Comparison of ENCODE assay signal across 16 cellular contexts in the genomic region with DNA sequence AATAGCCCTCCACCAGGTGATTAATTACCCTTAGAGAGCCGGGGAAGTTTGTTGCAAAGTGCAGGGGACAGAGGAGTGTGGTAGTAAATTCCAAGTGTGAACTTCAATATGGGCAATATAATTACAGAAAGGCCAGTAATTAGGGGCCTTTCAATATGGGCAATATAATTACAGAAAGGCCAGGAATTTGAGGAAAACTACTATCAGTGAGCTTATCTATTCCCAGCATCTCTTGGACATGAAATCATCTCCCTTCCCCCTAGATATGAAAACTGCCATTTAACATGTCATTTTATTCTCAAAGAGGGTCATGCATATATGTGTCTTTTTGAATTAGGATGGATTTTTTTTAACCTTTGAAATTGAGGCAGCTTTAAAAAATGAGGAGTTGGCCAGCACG.
A peak's percentile ranks its signal among the peaks of the same experiment; 100 is the strongest.
DNase-seq lines count a peak whose midpoint lies in the region; ATAC-seq, FAIRE-seq and TF ChIP-seq lines count a peak whose summit lies in the region.
"Had no signal": no experiment of that assay in that cellular context is flagged by ENCODE, and none has a peak within 500 bp of the region (broad histone marks: within the 10 kb centered on the region; RNA-seq: fewer than 3 reads in every experiment).

No MANE protein-coding gene starts in this region.

- no peaks in the 10 kb centered on the region for H3K9me1 ChIP-seq in endothelial cell of umbilical vein (replicated peaks; ENCODE audit: control insufficient read depth, extremely low read depth, insufficient read depth, low read length)

- WGBS in psoas muscle, 3 donors = 55 to 89% (median 64%) methylated on average over 2 of the region's 2 CpGs

- BruUV-seq in endothelial cell of umbilical vein (replicated peaks; lab: Mats Ljungman, UMichigan) = no TSS peak

- dilution Hi-C loops in endothelial cell of umbilical vein (cut with MboI; ENCODE audit: extremely low pct_ligation_motif_present, low sequenced_read_pairs) = no loop called here

- H3K4me1 ChIP-seq in HEK293 (ENCODE audit: control insufficient read depth, insufficient read depth, low read length) (peaks cover 18% of the 10 kb centered on the region), endothelial cell of umbilical vein (ENCODE audit: control insufficient read depth, extremely low read depth, insufficient read depth, low read length) (no peaks in the 10 kb centered on the region), psoas muscle (peaks cover 80% of the 10 kb centered on the region)

- no peak overlapping the region for H2AFZ ChIP-seq in endothelial cell of umbilical vein (ENCODE audit: low read depth, low read length)
- H2AFZ ChIP-seq: GM23338 had no signal

- no peak for TF ChIP-seq POLR2A in endothelial cell of umbilical vein (IDR thresholded peaks at IDR 0.05; ENCODE audit: low read depth, low read length)

- H4K20me1 ChIP-seq in endothelial cell of umbilical vein (replicated peaks; ENCODE audit: control insufficient read depth, extremely low read depth, insufficient read depth, low read length) = no peaks in the 10 kb centered on the region

- H3K27me3 ChIP-seq in endothelial cell of umbilical vein (ENCODE audit: control insufficient read depth in 2 of 2, insufficient read depth in 2 of 2, low read length in 2 of 2) (no peaks in the 10 kb centered on the region), psoas muscle (ENCODE audit: insufficient read depth in 3 of 3, low read length in 2 of 3) (no peaks in the 10 kb centered on the region)

- no peak overlapping the region for H3K4me3 ChIP-seq in HEK293 (ENCODE audit: low read depth, low read length)
- H3K4me3 ChIP-seq in endothelial cell of umbilical vein (replicated peaks in 1 of 3; ENCODE audit: insufficient read depth in 1 of 3, low read depth in 1 of 3, low read length in 3 of 3) = no peak overlapping the region
- H3K4me3 ChIP-seq in psoas muscle = no peak overlapping the region
- H3K4me3 ChIP-seq: GM12878, GM23338 had no signal

- no peak overlapping the region for H3K27ac ChIP-seq in HEK293 (ENCODE audit: extremely low read depth, low read depth, low read length)
- no peak overlapping the region for H3K27ac ChIP-seq in endothelial cell of umbilical vein (ENCODE audit: insufficient read depth, low read depth, low read length)
- H3K27ac ChIP-seq in psoas muscle = peak overlapping the region; percentile 84
- H3K27ac ChIP-seq: HL-60 had no signal

- H3K4me2 ChIP-seq in endothelial cell of umbilical vein (ENCODE audit: insufficient read depth, low read length) = no peak overlapping the region
- H3K4me2 ChIP-seq: GM23338 had no signal

- peak; percentile 54 for DNase-seq in NCI-H69 (lab: John Stamatoyannopoulos, UW)
- DNase-seq in endothelial cell of umbilical vein (ENCODE audit: low read depth, low spot score) = no peak
- no peak for DNase-seq in psoas muscle
- no peak for DNase-seq in NCI-H526 treated with DMSO at 0.1 percent for 48 hours (lab: John Stamatoyannopoulos, UW)
- DNase-seq: C1 segment of cervical spinal cord; CD4-positive, alpha-beta T cell; DMS79; H9 had no signal

- intact Hi-C loops in endothelial cell of umbilical vein (cut with micrococcal nuclease) = no loop called here
- intact Hi-C loops in psoas muscle (cut with DNase I) = no loop called here

- CTCF ChIA-PET in HEK293 (lab: Yijun Ruan, JAX) = interaction anchor here (0.6 to 1.0 kb wide), 2 partner anchors 88 to 139 kb away, joined by 3 read pairs; no protein-coding TSS in a partner anchor
- CTCF ChIA-PET in endothelial cell of umbilical vein (lab: Charles Lee) = no interaction called here

- TF ChIP-seq CTCF in HEK293 (tag by site-specific recombination; IDR thresholded peaks at IDR 0.05) (no peak), endothelial cell of umbilical vein (IDR thresholded peaks at IDR 0.05; ENCODE audit: extremely low read depth in 1 of 2, insufficient read depth in 1 of 2, low read depth in 1 of 2, low read length in 2 of 2) (no peak), psoas muscle (IDR thresholded peaks at IDR 0.05) (no peak)

- no peaks in the 10 kb centered on the region for H3K79me2 ChIP-seq in endothelial cell of umbilical vein (ENCODE audit: control insufficient read depth, insufficient read depth, low read length)

- ATAC-seq in psoas muscle (no peak), HG02938 (IDR thresholded peaks at IDR 0.05; ENCODE audit: unreplicated experiment) (no peak), GM21717 (IDR thresholded peaks at IDR 0.05; ENCODE audit: unreplicated experiment) (no peak)
- ATAC-seq: GM12878, GM23338 had no signal

- H3K36me3 ChIP-seq in HEK293 (ENCODE audit: control insufficient read depth in 2 of 2, insufficient read depth in 1 of 2, low read length in 2 of 2) (peaks cover 8 to 13% of the 10 kb centered on the region in 2 experiments; a peak in 2 of 3 replicates), endothelial cell of umbilical vein (ENCODE audit: control insufficient read depth in 2 of 2, extremely low read depth in 1 of 2, insufficient read depth in 2 of 2, low read length in 2 of 2) (peaks cover 0 to 6% of the 10 kb centered on the region in 2 experiments), psoas muscle (ENCODE audit: insufficient read depth in 1 of 2, low read depth in 1 of 2) (peaks cover 5 to 21% of the 10 kb centered on the region in 2 donors)

- no peaks in the 10 kb centered on the region for H3K9me3 ChIP-seq in HEK293 (ENCODE audit: control insufficient read depth, insufficient read depth, low read depth, low read length)
- H3K9me3 ChIP-seq in endothelial cell of umbilical vein (replicated peaks; ENCODE audit: control insufficient read depth, insufficient read depth, low read length) = no peaks in the 10 kb centered on the region
- no peaks in the 10 kb centered on the region for H3K9me3 ChIP-seq in psoas muscle

- FAIRE-seq in endothelial cell of umbilical vein (lab: Jason Lieb, UNC) = peak; percentile 28
- FAIRE-seq: A204.1, GM12878, GM18507 had no signal

- POLR2A ChIA-PET in HEK293 (lab: Yijun Ruan, JAX) (no interaction called here), endothelial cell of umbilical vein (lab: Charles Lee) (no interaction called here)

- H3K9ac ChIP-seq in endothelial cell of umbilical vein (replicated peaks; ENCODE audit: extremely low read depth, insufficient read depth, low read length) = no peak overlapping the region

TF ChIP-seq in HEK293, 187 proteins besides CTCF, POLR2A, EP300 and RAD21 (continues in another document):
- TF ChIP-seq OVOL3 (tag by site-specific recombination; IDR thresholded peaks at IDR 0.05) (no peak), SP7 (tag by site-specific recombination; IDR thresholded peaks at IDR 0.05) (peak; percentile 99), ZNF121 (tag by site-specific recombination; IDR thresholded peaks at IDR 0.05) (no peak), ZNF2 (tag by site-specific recombination; IDR thresholded peaks at IDR 0.05) (no peak), ZNF391 (tag by site-specific recombination; IDR thresholded peaks at IDR 0.05; ENCODE audit: borderline replicate concordance, low read depth) (no peak), ZNF664 (tag by site-specific recombination; IDR thresholded peaks at IDR 0.05) (no peak)
- TF ChIP-seq, protein P1, sequence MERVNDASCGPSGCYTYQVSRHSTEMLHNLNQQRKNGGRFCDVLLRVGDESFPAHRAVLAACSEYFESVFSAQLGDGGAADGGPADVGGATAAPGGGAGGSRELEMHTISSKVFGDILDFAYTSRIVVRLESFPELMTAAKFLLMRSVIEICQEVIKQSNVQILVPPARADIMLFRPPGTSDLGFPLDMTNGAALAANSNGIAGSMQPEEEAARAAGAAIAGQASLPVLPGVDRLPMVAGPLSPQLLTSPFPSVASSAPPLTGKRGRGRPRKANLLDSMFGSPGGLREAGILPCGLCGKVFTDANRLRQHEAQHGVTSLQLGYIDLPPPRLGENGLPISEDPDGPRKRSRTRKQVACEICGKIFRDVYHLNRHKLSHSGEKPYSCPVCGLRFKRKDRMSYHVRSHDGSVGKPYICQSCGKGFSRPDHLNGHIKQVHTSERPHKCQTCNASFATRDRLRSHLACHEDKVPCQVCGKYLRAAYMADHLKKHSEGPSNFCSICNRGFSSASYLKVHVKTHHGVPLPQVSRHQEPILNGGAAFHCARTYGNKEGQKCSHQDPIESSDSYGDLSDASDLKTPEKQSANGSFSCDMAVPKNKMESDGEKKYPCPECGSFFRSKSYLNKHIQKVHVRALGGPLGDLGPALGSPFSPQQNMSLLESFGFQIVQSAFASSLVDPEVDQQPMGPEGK (tag by site-specific recombination; IDR thresholded peaks at IDR 0.05) = no peak

TF ChIP-seq in endothelial cell of umbilical vein, 7 proteins besides CTCF, POLR2A, EP300 and RAD21:
- TF ChIP-seq, protein P2, sequence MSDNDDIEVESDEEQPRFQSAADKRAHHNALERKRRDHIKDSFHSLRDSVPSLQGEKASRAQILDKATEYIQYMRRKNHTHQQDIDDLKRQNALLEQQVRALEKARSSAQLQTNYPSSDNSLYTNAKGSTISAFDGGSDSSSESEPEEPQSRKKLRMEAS (IDR thresholded peaks at IDR 0.05; ENCODE audit: insufficient read depth, insufficient read length) = no peak
- no peak for TF ChIP-seq FOS (IDR thresholded peaks at IDR 0.05; ENCODE audit: borderline replicate concordance, insufficient read depth, low read length)
- no peak for TF ChIP-seq POLR2AphosphoS5 (IDR thresholded peaks at IDR 0.05; ENCODE audit: insufficient read depth, low read depth, low read length)
- no peak for TF ChIP-seq MYC (IDR thresholded peaks at IDR 0.05; ENCODE audit: low read depth, low read length)
- TF ChIP-seq GATA2 (IDR thresholded peaks at IDR 0.05; ENCODE audit: insufficient read depth, insufficient read length, low read depth, low read length) = no peak
- TF ChIP-seq EZH2 (IDR thresholded peaks at IDR 0.05; ENCODE audit: borderline replicate concordance, low read depth, low read length, severe bottlenecking) = no peak
- TF ChIP-seq JUN (IDR thresholded peaks at IDR 0.05; ENCODE audit: borderline replicate concordance, insufficient read depth, insufficient read length, low read depth) = no peak
